ENCODE assay signal across 1 cellular context in the genomic region with DNA sequence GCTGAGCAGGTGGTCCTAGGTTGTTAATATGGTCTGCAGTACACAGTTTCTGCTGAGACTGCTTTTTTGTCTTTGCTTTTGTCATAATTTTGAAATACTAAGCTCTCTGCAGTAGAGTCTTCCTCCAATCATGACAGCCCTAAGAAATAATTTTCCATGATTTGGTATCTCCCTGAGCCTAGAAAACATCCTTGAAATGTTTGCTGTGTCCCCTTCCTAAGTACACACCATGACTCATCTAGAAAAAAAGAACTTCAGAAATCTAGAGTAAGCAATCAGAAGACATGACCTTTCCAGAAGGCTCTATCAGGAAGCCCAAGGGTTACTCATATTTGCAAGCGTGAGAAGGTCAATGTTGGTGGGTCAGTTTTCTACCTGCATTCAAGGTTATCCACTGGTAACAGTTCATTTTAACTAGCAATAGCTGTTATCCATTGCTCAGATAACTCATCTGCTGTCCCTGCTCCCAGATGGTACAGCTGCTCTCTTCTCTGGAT.
TF ChIP-seq lines count a peak whose summit lies in the region.

No MANE protein-coding gene starts in this region.

TF ChIP-seq in HepG2, 621 proteins besides CTCF, POLR2A, EP300 and RAD21 (continued from another document and continues in another):
- TF ChIP-seq, protein P1, sequence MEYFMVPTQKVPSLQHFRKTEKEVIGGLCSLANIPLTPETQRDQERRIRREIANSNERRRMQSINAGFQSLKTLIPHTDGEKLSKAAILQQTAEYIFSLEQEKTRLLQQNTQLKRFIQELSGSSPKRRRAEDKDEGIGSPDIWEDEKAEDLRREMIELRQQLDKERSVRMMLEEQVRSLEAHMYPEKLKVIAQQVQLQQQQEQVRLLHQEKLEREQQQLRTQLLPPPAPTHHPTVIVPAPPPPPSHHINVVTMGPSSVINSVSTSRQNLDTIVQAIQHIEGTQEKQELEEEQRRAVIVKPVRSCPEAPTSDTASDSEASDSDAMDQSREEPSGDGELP (IDR thresholded peaks at IDR 0.05; ENCODE audit: borderline replicate concordance, low read depth) = no peak
- TF ChIP-seq ZNF10 (CRISPR knock-in tag; IDR thresholded peaks at IDR 0.05; ENCODE audit: borderline replicate concordance, low read depth) (no peak), HNRNPH1 (optimal IDR thresholded peaks at IDR 0.05; ENCODE audit: low read depth, low read length) (no peak), CBFB (CRISPR knock-in tag; IDR thresholded peaks at IDR 0.05) (no peak), ZNF234 (CRISPR knock-in tag; conservative IDR thresholded peaks at IDR 0.05) (no peak), CHD2 (IDR thresholded peaks at IDR 0.05; ENCODE audit: low read depth, low read length) (no peak), PCBP2 (optimal IDR thresholded peaks at IDR 0.05; ENCODE audit: low read depth, low read length, poor library complexity, severe bottlenecking) (no peak), HOXA5 (CRISPR knock-in tag; IDR thresholded peaks at IDR 0.05) (no peak), ZNF12 (CRISPR knock-in tag; IDR thresholded peaks at IDR 0.05) (no peak; the same call in 1 of the 2 replicates), SSRP1 (CRISPR knock-in tag; IDR thresholded peaks at IDR 0.05) (0 out of 2 replicates have a peak, but pooled peaks have one; percentile 64), MAF1 (CRISPR knock-in tag; IDR thresholded peaks at IDR 0.05; ENCODE audit: borderline replicate concordance) (no peak), TBX2 (CRISPR knock-in tag; IDR thresholded peaks at IDR 0.05; ENCODE audit: borderline replicate concordance) (peak; percentile 27; the same call in 1 of the 2 replicates), CBX1 (IDR thresholded peaks at IDR 0.05; ENCODE audit: low read depth) (no peak), ZNF451 (CRISPR knock-in tag; IDR thresholded peaks at IDR 0.05) (no peak), MED13 (CRISPR knock-in tag; IDR thresholded peaks at IDR 0.05) (no peak), SRY (CRISPR knock-in tag; IDR thresholded peaks at IDR 0.05) (no peak), HIVEP1 (CRISPR knock-in tag; IDR thresholded peaks at IDR 0.05) (no peak), ZNF138 (CRISPR knock-in tag; IDR thresholded peaks at IDR 0.05; ENCODE audit: low read depth) (no peak), FOSL1 (CRISPR knock-in tag; IDR thresholded peaks at IDR 0.05; ENCODE audit: borderline replicate concordance) (peak; percentile 94), ZMYM2 (CRISPR knock-in tag; IDR thresholded peaks at IDR 0.05) (0 out of 2 replicates have a peak, but pooled peaks have one; percentile 45), HNF4A (CRISPR knock-in tag; IDR thresholded peaks at IDR 0.05) (peak; percentile 63), ZC3H4 (CRISPR knock-in tag; IDR thresholded peaks at IDR 0.05; ENCODE audit: borderline replicate concordance) (no peak), ZNF329 (CRISPR knock-in tag; IDR thresholded peaks at IDR 0.05; ENCODE audit: low read depth) (no peak), SALL1 (CRISPR knock-in tag; IDR thresholded peaks at IDR 0.05) (no peak), ZNF530 (CRISPR knock-in tag; IDR thresholded peaks at IDR 0.05; ENCODE audit: low read depth) (no peak), ZNF674 (CRISPR knock-in tag; IDR thresholded peaks at IDR 0.05; ENCODE audit: low read depth) (no peak), ZNF354B (CRISPR knock-in tag; IDR thresholded peaks at IDR 0.05) (no peak), ZSCAN22 (CRISPR knock-in tag; IDR thresholded peaks at IDR 0.05) (no peak), HMGA1 (CRISPR knock-in tag; conservative IDR thresholded peaks at IDR 0.05) (no peak)
- TF ChIP-seq, protein P2, sequence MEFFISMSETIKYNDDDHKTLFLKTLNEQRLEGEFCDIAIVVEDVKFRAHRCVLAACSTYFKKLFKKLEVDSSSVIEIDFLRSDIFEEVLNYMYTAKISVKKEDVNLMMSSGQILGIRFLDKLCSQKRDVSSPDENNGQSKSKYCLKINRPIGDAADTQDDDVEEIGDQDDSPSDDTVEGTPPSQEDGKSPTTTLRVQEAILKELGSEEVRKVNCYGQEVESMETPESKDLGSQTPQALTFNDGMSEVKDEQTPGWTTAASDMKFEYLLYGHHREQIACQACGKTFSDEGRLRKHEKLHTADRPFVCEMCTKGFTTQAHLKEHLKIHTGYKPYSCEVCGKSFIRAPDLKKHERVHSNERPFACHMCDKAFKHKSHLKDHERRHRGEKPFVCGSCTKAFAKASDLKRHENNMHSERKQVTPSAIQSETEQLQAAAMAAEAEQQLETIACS (CRISPR knock-in tag; IDR thresholded peaks at IDR 0.05) = no peak
- TF ChIP-seq, protein P3, sequence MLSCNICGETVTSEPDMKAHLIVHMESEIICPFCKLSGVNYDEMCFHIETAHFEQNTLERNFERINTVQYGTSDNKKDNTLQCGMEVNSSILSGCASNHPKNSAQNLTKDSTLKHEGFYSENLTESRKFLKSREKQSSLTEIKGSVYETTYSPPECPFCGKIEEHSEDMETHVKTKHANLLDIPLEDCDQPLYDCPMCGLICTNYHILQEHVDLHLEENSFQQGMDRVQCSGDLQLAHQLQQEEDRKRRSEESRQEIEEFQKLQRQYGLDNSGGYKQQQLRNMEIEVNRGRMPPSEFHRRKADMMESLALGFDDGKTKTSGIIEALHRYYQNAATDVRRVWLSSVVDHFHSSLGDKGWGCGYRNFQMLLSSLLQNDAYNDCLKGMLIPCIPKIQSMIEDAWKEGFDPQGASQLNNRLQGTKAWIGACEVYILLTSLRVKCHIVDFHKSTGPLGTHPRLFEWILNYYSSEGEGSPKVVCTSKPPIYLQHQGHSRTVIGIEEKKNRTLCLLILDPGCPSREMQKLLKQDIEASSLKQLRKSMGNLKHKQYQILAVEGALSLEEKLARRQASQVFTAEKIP (CRISPR knock-in tag; IDR thresholded peaks at IDR 0.05; ENCODE audit: borderline replicate concordance) = no peak
- TF ChIP-seq, protein P4, sequence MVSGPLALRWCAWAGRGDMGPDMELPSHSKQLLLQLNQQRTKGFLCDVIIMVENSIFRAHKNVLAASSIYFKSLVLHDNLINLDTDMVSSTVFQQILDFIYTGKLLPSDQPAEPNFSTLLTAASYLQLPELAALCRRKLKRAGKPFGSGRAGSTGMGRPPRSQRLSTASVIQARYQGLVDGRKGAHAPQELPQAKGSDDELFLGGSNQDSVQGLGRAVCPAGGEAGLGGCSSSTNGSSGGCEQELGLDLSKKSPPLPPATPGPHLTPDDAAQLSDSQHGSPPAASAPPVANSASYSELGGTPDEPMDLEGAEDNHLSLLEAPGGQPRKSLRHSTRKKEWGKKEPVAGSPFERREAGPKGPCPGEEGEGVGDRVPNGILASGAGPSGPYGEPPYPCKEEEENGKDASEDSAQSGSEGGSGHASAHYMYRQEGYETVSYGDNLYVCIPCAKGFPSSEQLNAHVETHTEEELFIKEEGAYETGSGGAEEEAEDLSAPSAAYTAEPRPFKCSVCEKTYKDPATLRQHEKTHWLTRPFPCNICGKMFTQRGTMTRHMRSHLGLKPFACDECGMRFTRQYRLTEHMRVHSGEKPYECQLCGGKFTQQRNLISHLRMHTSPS (CRISPR knock-in tag; IDR thresholded peaks at IDR 0.05; ENCODE audit: low read depth) = no peak
- TF ChIP-seq, protein P5, sequence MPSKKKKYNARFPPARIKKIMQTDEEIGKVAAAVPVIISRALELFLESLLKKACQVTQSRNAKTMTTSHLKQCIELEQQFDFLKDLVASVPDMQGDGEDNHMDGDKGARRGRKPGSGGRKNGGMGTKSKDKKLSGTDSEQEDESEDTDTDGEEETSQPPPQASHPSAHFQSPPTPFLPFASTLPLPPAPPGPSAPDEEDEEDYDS (CRISPR knock-in tag; IDR thresholded peaks at IDR 0.05) = no peak
- TF ChIP-seq, protein P6, sequence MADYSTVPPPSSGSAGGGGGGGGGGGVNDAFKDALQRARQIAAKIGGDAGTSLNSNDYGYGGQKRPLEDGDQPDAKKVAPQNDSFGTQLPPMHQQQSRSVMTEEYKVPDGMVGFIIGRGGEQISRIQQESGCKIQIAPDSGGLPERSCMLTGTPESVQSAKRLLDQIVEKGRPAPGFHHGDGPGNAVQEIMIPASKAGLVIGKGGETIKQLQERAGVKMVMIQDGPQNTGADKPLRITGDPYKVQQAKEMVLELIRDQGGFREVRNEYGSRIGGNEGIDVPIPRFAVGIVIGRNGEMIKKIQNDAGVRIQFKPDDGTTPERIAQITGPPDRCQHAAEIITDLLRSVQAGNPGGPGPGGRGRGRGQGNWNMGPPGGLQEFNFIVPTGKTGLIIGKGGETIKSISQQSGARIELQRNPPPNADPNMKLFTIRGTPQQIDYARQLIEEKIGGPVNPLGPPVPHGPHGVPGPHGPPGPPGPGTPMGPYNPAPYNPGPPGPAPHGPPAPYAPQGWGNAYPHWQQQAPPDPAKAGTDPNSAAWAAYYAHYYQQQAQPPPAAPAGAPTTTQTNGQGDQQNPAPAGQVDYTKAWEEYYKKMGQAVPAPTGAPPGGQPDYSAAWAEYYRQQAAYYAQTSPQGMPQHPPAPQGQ (CRISPR knock-in tag; IDR thresholded peaks at IDR 0.05; ENCODE audit: borderline replicate concordance) = no peak
- TF ChIP-seq, protein P7, sequence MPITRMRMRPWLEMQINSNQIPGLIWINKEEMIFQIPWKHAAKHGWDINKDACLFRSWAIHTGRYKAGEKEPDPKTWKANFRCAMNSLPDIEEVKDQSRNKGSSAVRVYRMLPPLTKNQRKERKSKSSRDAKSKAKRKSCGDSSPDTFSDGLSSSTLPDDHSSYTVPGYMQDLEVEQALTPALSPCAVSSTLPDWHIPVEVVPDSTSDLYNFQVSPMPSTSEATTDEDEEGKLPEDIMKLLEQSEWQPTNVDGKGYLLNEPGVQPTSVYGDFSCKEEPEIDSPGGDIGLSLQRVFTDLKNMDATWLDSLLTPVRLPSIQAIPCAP (CRISPR knock-in tag; IDR thresholded peaks at IDR 0.05; ENCODE audit: low read depth) = no peak
- TF ChIP-seq, protein P8, sequence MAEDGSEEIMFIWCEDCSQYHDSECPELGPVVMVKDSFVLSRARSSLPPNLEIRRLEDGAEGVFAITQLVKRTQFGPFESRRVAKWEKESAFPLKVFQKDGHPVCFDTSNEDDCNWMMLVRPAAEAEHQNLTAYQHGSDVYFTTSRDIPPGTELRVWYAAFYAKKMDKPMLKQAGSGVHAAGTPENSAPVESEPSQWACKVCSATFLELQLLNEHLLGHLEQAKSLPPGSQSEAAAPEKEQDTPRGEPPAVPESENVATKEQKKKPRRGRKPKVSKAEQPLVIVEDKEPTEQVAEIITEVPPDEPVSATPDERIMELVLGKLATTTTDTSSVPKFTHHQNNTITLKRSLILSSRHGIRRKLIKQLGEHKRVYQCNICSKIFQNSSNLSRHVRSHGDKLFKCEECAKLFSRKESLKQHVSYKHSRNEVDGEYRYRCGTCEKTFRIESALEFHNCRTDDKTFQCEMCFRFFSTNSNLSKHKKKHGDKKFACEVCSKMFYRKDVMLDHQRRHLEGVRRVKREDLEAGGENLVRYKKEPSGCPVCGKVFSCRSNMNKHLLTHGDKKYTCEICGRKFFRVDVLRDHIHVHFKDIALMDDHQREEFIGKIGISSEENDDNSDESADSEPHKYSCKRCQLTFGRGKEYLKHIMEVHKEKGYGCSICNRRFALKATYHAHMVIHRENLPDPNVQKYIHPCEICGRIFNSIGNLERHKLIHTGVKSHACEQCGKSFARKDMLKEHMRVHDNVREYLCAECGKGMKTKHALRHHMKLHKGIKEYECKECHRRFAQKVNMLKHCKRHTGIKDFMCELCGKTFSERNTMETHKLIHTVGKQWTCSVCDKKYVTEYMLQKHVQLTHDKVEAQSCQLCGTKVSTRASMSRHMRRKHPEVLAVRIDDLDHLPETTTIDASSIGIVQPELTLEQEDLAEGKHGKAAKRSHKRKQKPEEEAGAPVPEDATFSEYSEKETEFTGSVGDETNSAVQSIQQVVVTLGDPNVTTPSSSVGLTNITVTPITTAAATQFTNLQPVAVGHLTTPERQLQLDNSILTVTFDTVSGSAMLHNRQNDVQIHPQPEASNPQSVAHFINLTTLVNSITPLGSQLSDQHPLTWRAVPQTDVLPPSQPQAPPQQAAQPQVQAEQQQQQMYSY (CRISPR knock-in tag; IDR thresholded peaks at IDR 0.05) = peak; percentile 81
- TF ChIP-seq, protein P9, sequence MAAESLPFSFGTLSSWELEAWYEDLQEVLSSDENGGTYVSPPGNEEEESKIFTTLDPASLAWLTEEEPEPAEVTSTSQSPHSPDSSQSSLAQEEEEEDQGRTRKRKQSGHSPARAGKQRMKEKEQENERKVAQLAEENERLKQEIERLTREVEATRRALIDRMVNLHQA (CRISPR knock-in tag; IDR thresholded peaks at IDR 0.05) = no peak
- TF ChIP-seq, protein P10, sequence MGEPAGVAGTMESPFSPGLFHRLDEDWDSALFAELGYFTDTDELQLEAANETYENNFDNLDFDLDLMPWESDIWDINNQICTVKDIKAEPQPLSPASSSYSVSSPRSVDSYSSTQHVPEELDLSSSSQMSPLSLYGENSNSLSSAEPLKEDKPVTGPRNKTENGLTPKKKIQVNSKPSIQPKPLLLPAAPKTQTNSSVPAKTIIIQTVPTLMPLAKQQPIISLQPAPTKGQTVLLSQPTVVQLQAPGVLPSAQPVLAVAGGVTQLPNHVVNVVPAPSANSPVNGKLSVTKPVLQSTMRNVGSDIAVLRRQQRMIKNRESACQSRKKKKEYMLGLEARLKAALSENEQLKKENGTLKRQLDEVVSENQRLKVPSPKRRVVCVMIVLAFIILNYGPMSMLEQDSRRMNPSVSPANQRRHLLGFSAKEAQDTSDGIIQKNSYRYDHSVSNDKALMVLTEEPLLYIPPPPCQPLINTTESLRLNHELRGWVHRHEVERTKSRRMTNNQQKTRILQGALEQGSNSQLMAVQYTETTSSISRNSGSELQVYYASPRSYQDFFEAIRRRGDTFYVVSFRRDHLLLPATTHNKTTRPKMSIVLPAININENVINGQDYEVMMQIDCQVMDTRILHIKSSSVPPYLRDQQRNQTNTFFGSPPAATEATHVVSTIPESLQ (CRISPR knock-in tag; conservative IDR thresholded peaks at IDR 0.05) = no peak
- TF ChIP-seq, protein P11, sequence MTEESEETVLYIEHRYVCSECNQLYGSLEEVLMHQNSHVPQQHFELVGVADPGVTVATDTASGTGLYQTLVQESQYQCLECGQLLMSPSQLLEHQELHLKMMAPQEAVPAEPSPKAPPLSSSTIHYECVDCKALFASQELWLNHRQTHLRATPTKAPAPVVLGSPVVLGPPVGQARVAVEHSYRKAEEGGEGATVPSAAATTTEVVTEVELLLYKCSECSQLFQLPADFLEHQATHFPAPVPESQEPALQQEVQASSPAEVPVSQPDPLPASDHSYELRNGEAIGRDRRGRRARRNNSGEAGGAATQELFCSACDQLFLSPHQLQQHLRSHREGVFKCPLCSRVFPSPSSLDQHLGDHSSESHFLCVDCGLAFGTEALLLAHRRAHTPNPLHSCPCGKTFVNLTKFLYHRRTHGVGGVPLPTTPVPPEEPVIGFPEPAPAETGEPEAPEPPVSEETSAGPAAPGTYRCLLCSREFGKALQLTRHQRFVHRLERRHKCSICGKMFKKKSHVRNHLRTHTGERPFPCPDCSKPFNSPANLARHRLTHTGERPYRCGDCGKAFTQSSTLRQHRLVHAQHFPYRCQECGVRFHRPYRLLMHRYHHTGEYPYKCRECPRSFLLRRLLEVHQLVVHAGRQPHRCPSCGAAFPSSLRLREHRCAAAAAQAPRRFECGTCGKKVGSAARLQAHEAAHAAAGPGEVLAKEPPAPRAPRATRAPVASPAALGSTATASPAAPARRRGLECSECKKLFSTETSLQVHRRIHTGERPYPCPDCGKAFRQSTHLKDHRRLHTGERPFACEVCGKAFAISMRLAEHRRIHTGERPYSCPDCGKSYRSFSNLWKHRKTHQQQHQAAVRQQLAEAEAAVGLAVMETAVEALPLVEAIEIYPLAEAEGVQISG (CRISPR knock-in tag; IDR thresholded peaks at IDR 0.05) = no peak
